ENCODE assay signal across 9 cellular contexts in genomic region chrX:40083979-40084359, GRCh38. TPM values are rescaled to one million over a fixed set of nuclear protein-coding genes. Genes with fewer than 3 reads are reported as not detected.
A peak's percentile ranks its signal among the peaks of the same experiment; 100 is the strongest.
DNase-seq lines count a peak whose midpoint lies in the region; ATAC-seq, FAIRE-seq and TF ChIP-seq lines count a peak whose summit lies in the region.
"Had no signal": no experiment of that assay in that cellular context is flagged by ENCODE, and none has a peak within 500 bp of the region (broad histone marks: within the 10 kb centered on the region; RNA-seq: fewer than 3 reads in every experiment).

No MANE protein-coding gene starts in this region.

- peaks cover 19 to 35% (median 28%) of the 10 kb centered on the region in 3 donors for H3K4me1 Mint-ChIP-seq in IgD-negative memory B cell
- H3K4me1 Mint-ChIP-seq in natural killer cell: peaks cover 25% of the 10 kb centered on the region in 2 donors

- H3K4me3 Mint-ChIP-seq in IgD-negative memory B cell (peak overlapping the region; percentile 66 to 90 (median 77)), natural killer cell (peak overlapping the region; percentile 73)

- H3K4me1 ChIP-seq in small intestine (ENCODE audit: control insufficient read depth in 2 of 2, insufficient read depth in 1 of 2, low read depth in 1 of 2, low read length in 1 of 2): peaks cover 0 to 5% of the 10 kb centered on the region in 2 donors

- H3K27me3 ChIP-seq in dorsolateral prefrontal cortex (peaks cover 0 to 99% (median 53%) of the 10 kb centered on the region in 45 donors), small intestine (ENCODE audit: control insufficient read depth in 2 of 2, insufficient read depth in 2 of 2, low read length in 2 of 2) (no peaks in the 10 kb centered on the region)

- TF ChIP-seq CTCF in 22Rv1 (IDR thresholded peaks at IDR 0.05) (no peak), dorsolateral prefrontal cortex (IDR thresholded peaks at IDR 0.05 in 54 of 56, conservative IDR thresholded peaks at IDR 0.05 in 2 of 56; ENCODE audit: low read depth in 1 of 56, partially characterized antibody in 56 of 56) (no peak), natural killer cell (IDR thresholded peaks at IDR 0.05) (no peak)

- DNase-seq in dorsolateral prefrontal cortex (no peak), natural killer cell (no peak), epidermal melanocyte (ENCODE audit: insufficient read length, low spot score) (no peak), T-helper 9 cell (no peak), small intestine (no peak)

- no peak for FAIRE-seq in small intestine (lab: Jason Lieb, UNC)
- FAIRE-seq: G401.6 had no signal

- no peaks in the 10 kb centered on the region for H3K36me3 ChIP-seq in small intestine (ENCODE audit: control insufficient read depth in 2 of 2, insufficient read depth in 2 of 2, low read length in 2 of 2)

- H3K27ac ChIP-seq in 22Rv1 (peak overlapping the region; percentile 98), dorsolateral prefrontal cortex (peak overlapping the region in 1 of 59 donors; percentile 48), small intestine (ENCODE audit: low read depth in 1 of 2, low read length in 1 of 2) (no peak overlapping the region)

- H3K9me3 ChIP-seq in small intestine (ENCODE audit: control insufficient read depth, low read depth): no peaks in the 10 kb centered on the region

- H3K27me3 Mint-ChIP-seq in IgD-negative memory B cell: peaks cover 12% of the 10 kb centered on the region
- peaks cover 4 to 27% of the 10 kb centered on the region in 2 donors for H3K27me3 Mint-ChIP-seq in natural killer cell (ENCODE audit: low read depth in 2 of 2)

- no peaks in the 10 kb centered on the region for H3K9me3 Mint-ChIP-seq in IgD-negative memory B cell
- H3K9me3 Mint-ChIP-seq in natural killer cell: no peaks in the 10 kb centered on the region

- H3K4me3 ChIP-seq in dorsolateral prefrontal cortex (peak overlapping the region in 58 of 59 donors; percentile 10 to 64 (median 44)), small intestine (ENCODE audit: low read depth in 1 of 2, low read length in 2 of 2) (peak overlapping the region in 1 of 2 donors; percentile 29)

- intact Hi-C loops in dorsolateral prefrontal cortex (cut with DNase I) (no loop called here), natural killer cell (cut with micrococcal nuclease) (loop anchor here (10.0 kb wide), 1 partner anchor 269 kb away; no protein-coding TSS in a partner anchor)

- WGBS in small intestine, 3 donors: 20 to 28% (median 22%) methylated on average over 22 to 26 of the region's 26 CpGs

- H3K27ac Mint-ChIP-seq in IgD-negative memory B cell: peak overlapping the region in 1 of 3 donors; percentile 81
- H3K27ac Mint-ChIP-seq in natural killer cell: peak overlapping the region in 1 of 2 donors; percentile 69

- ATAC-seq in natural killer cell (peak in 1 of 3 donors; percentile 14), HG02642 (IDR thresholded peaks at IDR 0.05; ENCODE audit: poor library complexity, unreplicated experiment) (no peak)

- peaks cover 2% of the 10 kb centered on the region for H3K36me3 Mint-ChIP-seq in IgD-negative memory B cell
- H3K36me3 Mint-ChIP-seq in natural killer cell: no peaks in the 10 kb centered on the region

RNA-seq across cellular contexts. Expression of gene BCOR, which starts 13.8 kb away (rescaled TPM):
- polyA plus RNA-seq in IgD-negative memory B cell: 10.2 TPM
- 10 to 100 TPM; 10.5 to 38.3 (median 19.7) TPM for total RNA-seq in dorsolateral prefrontal cortex
- 10 to 100 TPM; 20.0 to 35.2 (median 29.2) TPM for total RNA-seq in natural killer cell
- polyA plus RNA-seq in small intestine: 10 to 100 TPM in 1 of 3 donors, 1 to 10 TPM in 2; 5.1 to 10.4 (median 6.5) TPM
